Comparison of ENCODE assay signal across 2 cellular contexts in genomic region chr1:221741364-221741970, GRCh38.
TF ChIP-seq lines count a peak whose summit lies in the region.

No MANE protein-coding gene starts in this region.

TF ChIP-seq in SK-N-SH, 30 proteins besides CTCF, POLR2A, EP300 and RAD21:
- TF ChIP-seq TCF12 (IDR thresholded peaks at IDR 0.05) = 0 out of 2 replicates have a peak, but pooled peaks have one; percentile 3
- TF ChIP-seq NRF1 (IDR thresholded peaks at IDR 0.05; ENCODE audit: low read depth, low read length) = no peak
- no peak for TF ChIP-seq YY1 (IDR thresholded peaks at IDR 0.05; ENCODE audit: low read depth)
- no peak for TF ChIP-seq RCOR1 (IDR thresholded peaks at IDR 0.05; ENCODE audit: low read length)
- peak; percentile 35 for TF ChIP-seq SMC3 (IDR thresholded peaks at IDR 0.05; ENCODE audit: low read depth, low read length)
TF ChIP-seq in SK-N-SH: peak in this region for 2.

TF ChIP-seq in endothelial cell of umbilical vein, 7 proteins besides CTCF, POLR2A, EP300 and RAD21:
- TF ChIP-seq MAX (IDR thresholded peaks at IDR 0.05; ENCODE audit: insufficient read depth, insufficient read length) (no peak), JUN (IDR thresholded peaks at IDR 0.05; ENCODE audit: borderline replicate concordance, insufficient read depth, insufficient read length, low read depth) (no peak), GATA2 (IDR thresholded peaks at IDR 0.05; ENCODE audit: insufficient read depth, insufficient read length, low read depth, low read length) (no peak), POLR2AphosphoS5 (IDR thresholded peaks at IDR 0.05; ENCODE audit: insufficient read depth, low read depth, low read length) (no peak), FOS (IDR thresholded peaks at IDR 0.05; ENCODE audit: borderline replicate concordance, insufficient read depth, low read length) (no peak), MYC (IDR thresholded peaks at IDR 0.05; ENCODE audit: low read depth, low read length) (no peak), EZH2 (IDR thresholded peaks at IDR 0.05; ENCODE audit: borderline replicate concordance, low read depth, low read length, severe bottlenecking) (no peak)
